ENCODE assay signal across 8 cellular contexts in genomic region chr5:132065351-132065937, GRCh38. TPM values are rescaled to one million over a fixed set of nuclear protein-coding genes. Genes with fewer than 3 reads are reported as not detected.
DNase-seq lines count a peak whose midpoint lies in the region; ATAC-seq lines count a peak whose summit lies in the region.

No MANE protein-coding gene starts in this region.

- H4K91ac ChIP-seq in trophoblast cell (ENCODE audit: low read depth, low read length) = no peak overlapping the region

- no peak overlapping the region for H3K4me2 ChIP-seq in trophoblast cell (ENCODE audit: low read length)

- H3K18ac ChIP-seq in trophoblast cell (ENCODE audit: low read length) = no peak overlapping the region

- no peaks in the 10 kb centered on the region for H3K27me3 ChIP-seq in trophoblast cell (ENCODE audit: insufficient read depth, low read length)

- H3K36me3 ChIP-seq in trophoblast cell (ENCODE audit: control insufficient read depth in 1 of 2, insufficient read depth in 2 of 2, low read length in 2 of 2) = no peaks in the 10 kb centered on the region

- no peaks in the 10 kb centered on the region for H3K9me3 ChIP-seq in trophoblast cell (ENCODE audit: insufficient read depth, low read depth, low read length)

- H4K12ac ChIP-seq in trophoblast cell (ENCODE audit: low read depth, low read length) = no peak overlapping the region

- no peaks in the 10 kb centered on the region for H3K79me1 ChIP-seq in trophoblast cell (ENCODE audit: low read length)

- no peak overlapping the region for H3K14ac ChIP-seq in trophoblast cell (ENCODE audit: low read length)

- no peak overlapping the region for H3K9ac ChIP-seq in trophoblast cell (ENCODE audit: low read length)

- ATAC-seq in HG03045 (IDR thresholded peaks at IDR 0.05; ENCODE audit: unreplicated experiment) = peak; percentile 40
- ATAC-seq in HG02763 (IDR thresholded peaks at IDR 0.05; ENCODE audit: unreplicated experiment) = no peak
- ATAC-seq in GM18517 (IDR thresholded peaks at IDR 0.05; ENCODE audit: unreplicated experiment) = no peak

- DNase-seq in ELR (ENCODE audit: low read depth) (peak; percentile 85), NOMO-1 treated with DMSO at 0.1 percent for 48 hours (lab: John Stamatoyannopoulos, UW; ENCODE audit: unreplicated experiment) (peak; percentile 46), fibroblast of the conjunctiva (ENCODE audit: low read depth) (peak; percentile 50), trophoblast cell (peak; percentile 35 to 57)
- peak; percentile 46 for DNase-seq in activated T-cell treated with anti-CD3 and anti-CD28 coated beads, Interleukin-2, amount 50 U/mL, for 1 hour

- no CpG with 5 or more reads among the region's 4 CpGs for WGBS in trophoblast cell (ENCODE audit: extremely low coverage, insufficient coverage, insufficient read length)

- no peak overlapping the region for H4K8ac ChIP-seq in trophoblast cell (ENCODE audit: low read depth, low read length)

- H3K23ac ChIP-seq in trophoblast cell (ENCODE audit: low read length) = no peak overlapping the region

- H3K27ac ChIP-seq in trophoblast cell (ENCODE audit: low read depth, low read length) = no peak overlapping the region

- no peak overlapping the region for H2BK5ac ChIP-seq in trophoblast cell (ENCODE audit: low read depth, low read length, poor library complexity)

- no peak overlapping the region for H2AFZ ChIP-seq in trophoblast cell (ENCODE audit: insufficient read depth, low read length, poor library complexity)

- H3K4me3 ChIP-seq in trophoblast cell (ENCODE audit: low read depth, low read length) = no peak overlapping the region

- no peak overlapping the region for H2BK120ac ChIP-seq in trophoblast cell (ENCODE audit: insufficient read depth, low read length, poor library complexity)

- no peaks in the 10 kb centered on the region for H3K79me2 ChIP-seq in trophoblast cell (ENCODE audit: control insufficient read depth, insufficient read depth, low read length, poor library complexity)

- no peak overlapping the region for H2AK5ac ChIP-seq in trophoblast cell (ENCODE audit: low read length)

- no peaks in the 10 kb centered on the region for H3K4me1 ChIP-seq in trophoblast cell (ENCODE audit: control insufficient read depth in 1 of 2, insufficient read depth in 2 of 2, low read length in 2 of 2)

- H2BK12ac ChIP-seq in trophoblast cell (ENCODE audit: low read length) = no peak overlapping the region

- no peak overlapping the region for H3K4ac ChIP-seq in trophoblast cell (ENCODE audit: low read depth, low read length)

RNA-seq across cellular contexts. Expression of gene IL3, which starts 5.0 kb away (rescaled TPM):
- polyA plus RNA-seq in trophoblast cell (2013) = not detected in 2 replicates

RNA-seq across cellular contexts. Expression of gene CSF2, which starts 8.1 kb away (rescaled TPM):
- not detected in 2 replicates for polyA plus RNA-seq in trophoblast cell (2013)

RNA-seq across cellular contexts. Expression of gene ACSL6, which starts 54.0 kb away (rescaled TPM):
- 0.03 and 0.04 TPM in 2 replicates for polyA plus RNA-seq in trophoblast cell (2013)
